In the genomic region with DNA sequence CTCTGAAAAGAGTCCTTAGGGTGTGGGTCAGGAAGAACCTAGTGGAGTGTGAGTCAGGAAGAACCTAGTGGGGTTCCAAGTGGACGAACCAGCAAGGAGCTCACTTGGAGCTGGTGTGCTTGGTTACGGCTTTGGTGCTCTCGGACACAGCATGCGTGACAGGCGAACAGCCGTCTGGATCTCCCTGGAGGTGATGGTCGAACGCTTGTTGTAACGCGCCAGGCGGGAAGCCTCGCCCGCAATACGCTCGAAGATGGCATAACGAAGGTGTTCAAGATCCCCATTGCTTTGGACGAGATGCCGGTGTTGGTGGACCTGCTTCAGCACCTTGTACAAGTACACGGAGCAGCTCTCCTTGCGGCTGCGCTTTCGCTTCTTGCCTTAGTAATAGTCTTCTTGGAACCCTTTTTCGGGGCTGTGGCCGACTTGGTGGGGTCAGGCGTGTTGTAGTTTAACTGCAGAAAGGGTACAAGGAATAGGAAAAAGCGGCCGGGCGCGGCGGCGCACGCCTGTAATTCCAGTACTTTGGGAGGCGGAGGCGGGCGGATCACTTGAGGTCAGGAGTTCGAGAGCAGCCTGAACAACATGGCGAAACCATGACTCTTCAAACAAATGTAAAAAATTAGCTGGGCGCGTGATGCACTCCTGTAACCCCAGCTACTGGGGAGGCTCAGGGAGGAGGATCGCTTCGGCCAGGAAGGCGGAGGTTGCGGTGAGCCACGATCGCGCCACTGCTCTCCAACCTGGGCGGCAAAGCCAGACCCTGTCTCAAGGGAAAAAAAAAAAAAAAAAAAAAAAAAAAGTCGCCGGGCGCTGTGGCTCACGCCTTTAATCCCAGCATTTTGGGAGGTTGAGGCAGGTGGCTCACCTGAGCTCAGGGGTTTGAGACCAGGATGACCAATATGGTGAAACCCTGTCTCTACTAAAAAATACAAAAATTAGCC, we compare ENCODE assay signal across 8 cellular contexts.
DNase-seq lines count a peak whose midpoint lies in the region; TF ChIP-seq lines count a peak whose summit lies in the region.

No MANE protein-coding gene starts in this region.

- H3K9ac ChIP-seq in ES-I3 (ENCODE audit: low read depth, low read length): peak overlapping the region; percentile 55

- CTCF ChIA-PET in RWPE1 (lab: Yijun Ruan, JAX): interaction anchor here (0.6 kb wide), 1 partner anchor 14 kb away, joined by 3 read pairs; no protein-coding TSS in a partner anchor

- H3K9me3 ChIP-seq in ES-I3 (ENCODE audit: control insufficient read depth, insufficient read depth, low read length) (no peaks in the 10 kb centered on the region), neuron (ENCODE audit: low read length) (no peaks in the 10 kb centered on the region)
- no peaks in the 10 kb centered on the region for H3K9me3 ChIP-seq in effector memory CD4-positive, alpha-beta T cell (ENCODE audit: control insufficient read depth, low read length)

- POLR2A ChIA-PET in RWPE1 (lab: Yijun Ruan, JAX; ENCODE audit: low non-redundant PET): interaction anchor here (0.6 to 5.5 kb wide), 6 partner anchors 16 to 1592 kb away, joined by 3 to 84 read pairs (median 12); a partner anchor contains a TSS

- H3K4me1 ChIP-seq in ES-I3 (ENCODE audit: insufficient read depth, low read length): peaks cover 12% of the 10 kb centered on the region
- peaks cover 23% of the 10 kb centered on the region for H3K4me1 ChIP-seq in effector memory CD4-positive, alpha-beta T cell (ENCODE audit: control insufficient read depth, insufficient read depth, low read length, poor library complexity, severe bottlenecking)
- peaks cover 10% of the 10 kb centered on the region for H3K4me1 ChIP-seq in neuron (ENCODE audit: insufficient read depth, low read length)

- in situ Hi-C loops in KBM-7 (cut with MboI; ENCODE audit: low pct_unique_long_range_greater_than_20kb, low sequenced_read_pairs): no loop called here

- H3K27ac ChIP-seq in RWPE1: peak overlapping the region; percentile 95
- H3K27ac ChIP-seq in effector memory CD4-positive, alpha-beta T cell (ENCODE audit: insufficient read depth, low read length, poor library complexity, severe bottlenecking): peak overlapping the region; percentile 62

- TF ChIP-seq CTCF in RWPE1 (conservative IDR thresholded peaks at IDR 0.05; ENCODE audit: low read depth): no peak

- peak overlapping the region; percentile 69 for H3K4me3 ChIP-seq in effector memory CD4-positive, alpha-beta T cell (ENCODE audit: insufficient read depth, low read depth, low read length, poor library complexity, severe bottlenecking)
- H3K4me3 ChIP-seq in neuron (ENCODE audit: low read length): peak overlapping the region; percentile 67

- DNase-seq in RWPE1 (ENCODE audit: low spot score) (no peak), NCI-H446 (lab: John Stamatoyannopoulos, UW) (no peak), KBM-7 (no peak), dedifferentiated amniotic fluid mesenchymal stem cell (ENCODE audit: extremely low spot score) (no peak), NCI-H2081 treated with DMSO at 0.1 percent for 48 hours (lab: John Stamatoyannopoulos, UW) (no peak)
- no peak for DNase-seq in effector memory CD4-positive, alpha-beta T cell

- H2AFZ ChIP-seq in neuron (ENCODE audit: low read depth, low read length): peak overlapping the region; percentile 49

- H3K27me3 ChIP-seq in effector memory CD4-positive, alpha-beta T cell (replicated peaks; ENCODE audit: control insufficient read depth, insufficient read depth, low read length, poor library complexity, severe bottlenecking): no peaks in the 10 kb centered on the region
- H3K27me3 ChIP-seq in neuron (ENCODE audit: insufficient read depth, low read length): no peaks in the 10 kb centered on the region

- H3K36me3 ChIP-seq in ES-I3 (ENCODE audit: insufficient read depth, low read length): no peaks in the 10 kb centered on the region
- H3K36me3 ChIP-seq in effector memory CD4-positive, alpha-beta T cell (ENCODE audit: control insufficient read depth, insufficient read depth, low read length): no peaks in the 10 kb centered on the region
- no peaks in the 10 kb centered on the region for H3K36me3 ChIP-seq in neuron (ENCODE audit: insufficient read depth, low read length)
